In the genomic region with DNA sequence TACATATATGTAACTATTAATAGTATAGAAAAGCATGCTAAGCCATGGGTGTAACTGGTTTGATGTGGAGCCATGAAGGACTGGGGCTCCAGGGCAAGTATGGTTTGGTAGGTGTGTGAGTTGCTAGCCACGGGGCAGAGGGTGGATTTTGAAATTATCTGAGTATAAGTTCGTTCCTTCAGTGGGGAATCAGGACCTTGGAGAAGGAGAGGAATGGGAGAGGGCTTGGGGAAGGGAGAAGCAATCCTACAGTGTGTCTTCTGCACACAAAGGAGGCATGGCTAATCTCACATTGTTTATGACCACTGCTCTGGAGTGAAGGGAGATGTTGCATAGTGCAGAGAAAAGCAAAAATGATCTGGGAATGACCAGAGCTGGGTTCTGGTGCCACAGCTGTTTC, we compare ENCODE assay signal across 7 cellular contexts.
"Had no signal": no experiment of that assay in that cellular context is flagged by ENCODE, and none has a peak within 500 bp of the region (broad histone marks: within the 10 kb centered on the region; RNA-seq: fewer than 3 reads in every experiment).

No MANE protein-coding gene starts in this region.

- DNase-seq: IMR-90, KBM-7, KG1 had no signal

- H3K27ac ChIP-seq: HL-60 had no signal

- FAIRE-seq: HepG2, HTR-8/SVneo, K562 had no signal

- H3K4me3 ChIP-seq: K562 had no signal

- ATAC-seq: K562 had no signal
